In the genomic region with DNA sequence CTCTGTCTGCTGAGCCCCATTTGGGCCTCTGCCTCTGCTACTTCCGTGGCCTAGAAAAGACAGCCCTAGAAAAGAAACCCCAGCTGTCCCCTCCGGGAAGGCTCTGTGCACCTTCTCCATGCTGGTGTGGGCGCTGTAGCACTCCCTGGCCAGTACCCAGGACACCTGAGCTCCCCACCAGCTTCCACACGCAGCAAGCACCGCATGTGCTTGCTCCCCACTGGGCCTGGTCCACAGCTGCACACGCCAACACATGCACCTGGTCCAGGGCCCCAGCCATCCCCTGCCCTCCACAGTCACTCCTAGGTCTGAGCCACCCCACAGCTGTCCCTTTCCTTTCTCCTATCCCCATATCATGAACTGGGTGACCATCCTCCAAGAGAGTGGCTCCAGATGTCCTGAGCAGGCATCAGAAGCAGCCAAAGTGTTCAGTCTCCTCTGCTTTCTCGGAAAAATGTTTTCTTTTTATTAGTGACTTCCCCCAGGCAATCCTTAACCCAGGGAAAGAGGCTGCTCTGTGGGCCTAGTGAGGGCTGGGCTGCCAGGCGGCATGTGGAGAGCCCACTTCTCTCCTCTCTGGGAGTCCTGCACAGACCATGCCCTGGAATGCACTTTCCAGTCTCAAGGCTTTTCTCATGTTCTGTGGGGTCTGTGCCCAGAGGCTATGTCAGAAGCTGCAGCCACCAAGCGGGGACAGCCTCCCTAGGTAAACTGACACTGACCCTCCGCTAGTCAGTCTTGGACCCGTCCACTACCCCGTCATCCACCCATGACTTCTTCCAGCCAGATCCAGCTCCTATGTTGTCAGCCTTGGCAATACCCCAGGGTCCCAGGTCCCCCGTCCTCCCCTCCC, we compare ENCODE assay signal across 12 cellular contexts.
"Had no signal": no experiment of that assay in that cellular context is flagged by ENCODE, and none has a peak within 500 bp of the region (broad histone marks: within the 10 kb centered on the region; RNA-seq: fewer than 3 reads in every experiment).

No MANE protein-coding gene starts in this region.

- H3K4me3 Mint-ChIP-seq: activated CD8-positive, alpha-beta memory T cell treated with anti-CD3 and anti-CD28 coated beads, Interleukin-2, amount 10 ng/mL, durations not matched to agents 7 days and 5 days; activated naive CD8-positive, alpha-beta T cell treated with anti-CD3 and anti-CD28 coated beads for 36 hours; activated T-cell treated with anti-CD3 and anti-CD28 coated beads, Interleukin-2, amount 50 U/mL, for 4 hours; stimulated activated memory B cell treated with anti-CD40 and anti-IgM and Interleukin-4, amounts not matched to agents 10 μg/mL and 1 μg/mL and 100 μg/mL, for 72 hours had no signal

- H3K27ac ChIP-seq: left ventricle myocardium inferior, skin epidermis had no signal

- DNase-seq: activated CD4-positive, alpha-beta T cell treated with anti-CD3 and anti-CD28 coated beads for 1 hour; activated CD4-positive, alpha-beta T cell treated with anti-CD3 and anti-CD28 coated beads, Interleukin-2, amount 50 U/mL, for 48 hours; activated CD8-positive, alpha-beta memory T cell treated with anti-CD3 and anti-CD28 coated beads, Interleukin-2, amount 10 ng/mL, durations not matched to agents 7 days and 5 days; activated gamma-delta T cell; activated naive CD8-positive, alpha-beta T cell treated with anti-CD3 and anti-CD28 coated beads for 36 hours; activated T-cell treated with anti-CD3 and anti-CD28 coated beads, Interleukin-2, amount 50 U/mL, for 4 hours; foreskin melanocyte; left ventricle myocardium inferior; occipital lobe; T-helper 9 cell had no signal

- H3K9me3 Mint-ChIP-seq: activated naive CD8-positive, alpha-beta T cell treated with anti-CD3 and anti-CD28 coated beads for 36 hours; activated T-cell treated with anti-CD3 and anti-CD28 coated beads, Interleukin-2, amount 50 U/mL, for 4 hours; stimulated activated memory B cell treated with anti-CD40 and anti-IgM and Interleukin-4, amounts not matched to agents 10 μg/mL and 1 μg/mL and 100 μg/mL, for 72 hours had no signal

- H3K27me3 Mint-ChIP-seq: stimulated activated memory B cell treated with anti-CD40 and anti-IgM and Interleukin-4, amounts not matched to agents 10 μg/mL and 1 μg/mL and 100 μg/mL, for 72 hours had no signal

- H3K4me1 Mint-ChIP-seq: activated CD8-positive, alpha-beta memory T cell treated with anti-CD3 and anti-CD28 coated beads, Interleukin-2, amount 10 ng/mL, durations not matched to agents 7 days and 5 days; activated naive CD8-positive, alpha-beta T cell treated with anti-CD3 and anti-CD28 coated beads for 36 hours; stimulated activated memory B cell treated with anti-CD40 and anti-IgM and Interleukin-4, amounts not matched to agents 10 μg/mL and 1 μg/mL and 100 μg/mL, for 72 hours had no signal

- H3K9me3 ChIP-seq: left ventricle myocardium inferior had no signal

- H3K36me3 Mint-ChIP-seq: activated CD8-positive, alpha-beta memory T cell treated with anti-CD3 and anti-CD28 coated beads, Interleukin-2, amount 10 ng/mL, durations not matched to agents 7 days and 5 days; activated naive CD8-positive, alpha-beta T cell treated with anti-CD3 and anti-CD28 coated beads for 36 hours; stimulated activated memory B cell treated with anti-CD40 and anti-IgM and Interleukin-4, amounts not matched to agents 10 μg/mL and 1 μg/mL and 100 μg/mL, for 72 hours had no signal

- H3K36me3 ChIP-seq: left ventricle myocardium inferior had no signal

- H3K4me3 ChIP-seq: left ventricle myocardium inferior, skin epidermis had no signal

- ATAC-seq: activated CD8-positive, alpha-beta memory T cell treated with anti-CD3 and anti-CD28 coated beads, Interleukin-2, amount 10 ng/mL, durations not matched to agents 7 days and 5 days; activated T-cell treated with anti-CD3 and anti-CD28 coated beads, Interleukin-2, amount 50 U/mL, for 4 hours; stimulated activated memory B cell treated with anti-CD40 and anti-IgM and Interleukin-4, amounts not matched to agents 10 μg/mL and 1 μg/mL and 100 μg/mL, for 72 hours had no signal

- H3K27ac Mint-ChIP-seq: activated CD8-positive, alpha-beta memory T cell treated with anti-CD3 and anti-CD28 coated beads, Interleukin-2, amount 10 ng/mL, durations not matched to agents 7 days and 5 days; activated naive CD8-positive, alpha-beta T cell treated with anti-CD3 and anti-CD28 coated beads for 36 hours; stimulated activated memory B cell treated with anti-CD40 and anti-IgM and Interleukin-4, amounts not matched to agents 10 μg/mL and 1 μg/mL and 100 μg/mL, for 72 hours had no signal
